In genomic region chr12:85866929-85867776, GRCh38 we compare ENCODE assay signal across 1 cellular context.
TF ChIP-seq lines count a peak whose summit lies in the region.

No MANE protein-coding gene starts in this region.

TF ChIP-seq in HCT116, 20 proteins besides CTCF, POLR2A, EP300 and RAD21:
- TF ChIP-seq ELF1 (IDR thresholded peaks at IDR 0.05; ENCODE audit: borderline replicate concordance, low read depth): no peak
- no peak for TF ChIP-seq ZBTB33 (IDR thresholded peaks at IDR 0.05; ENCODE audit: extremely low read depth, insufficient replicate concordance, low read length)
- no peak for TF ChIP-seq FOSL1 (IDR thresholded peaks at IDR 0.05; ENCODE audit: low read depth)
- no peak for TF ChIP-seq YY1 (IDR thresholded peaks at IDR 0.05; ENCODE audit: extremely low read depth, insufficient replicate concordance, low read depth, low read length)
- no peak for TF ChIP-seq CBX3 (IDR thresholded peaks at IDR 0.05; ENCODE audit: low read depth)
- TF ChIP-seq JUND (IDR thresholded peaks at IDR 0.05): no peak
